8 cellular contexts compared by ENCODE assay signal in genomic region chr6:108565091-108565766, GRCh38. TPM values are rescaled to one million over a fixed set of nuclear protein-coding genes. Genes with fewer than 3 reads are reported as not detected.
DNase-seq lines count a peak whose midpoint lies in the region; ATAC-seq and TF ChIP-seq lines count a peak whose summit lies in the region.

No MANE protein-coding gene starts in this region.

- H3K36me3 Mint-ChIP-seq in T-cell = peaks cover 33% of the 10 kb centered on the region

- no peaks in the 10 kb centered on the region for H3K27me3 Mint-ChIP-seq in T-cell

- CTCF ChIA-PET in T-cell (lab: Charles Lee) = interaction anchor here (0.6 to 1.5 kb wide), 5 partner anchors 10 to 509 kb away, joined by 3 to 8 read pairs (median 3); no protein-coding TSS in a partner anchor

- peaks cover 33 to 62% of the 10 kb centered on the region in 2 donors for H3K4me1 ChIP-seq in thoracic aorta (ENCODE audit: control insufficient read depth in 1 of 2, low read depth in 2 of 2)

- DNase-seq in CD1c-positive myeloid dendritic cell (ENCODE audit: extremely low spot score) = peak; percentile 89
- peak in 5 of 34 experiments; percentile 4 to 28 (median 19) for DNase-seq in T-cell
- DNase-seq in fibroblast of the aortic adventitia (ENCODE audit: low read depth) = no peak
- no peak for DNase-seq in thoracic aorta (ENCODE audit: low spot score)
- no peak for DNase-seq in NCI-H510A treated with DMSO at 0.1 percent for 48 hours (lab: John Stamatoyannopoulos, UW)
- no peak for DNase-seq in NCI-H748 (lab: John Stamatoyannopoulos, UW; ENCODE audit: unreplicated experiment)

- H3K27ac Mint-ChIP-seq in T-cell = peak overlapping the region; percentile 78

- H3K27ac ChIP-seq in thoracic aorta = peak overlapping the region; percentile 58 to 100

- TF ChIP-seq CTCF in fibroblast of the aortic adventitia (IDR thresholded peaks at IDR 0.05; ENCODE audit: insufficient read depth, low read length) (no peak), thoracic aorta (IDR thresholded peaks at IDR 0.05) (no peak)

- no peaks in the 10 kb centered on the region for H3K27me3 ChIP-seq in thoracic aorta (replicated peaks; ENCODE audit: insufficient read depth)

- peak; percentile 81 for ATAC-seq in GM19328 (IDR thresholded peaks at IDR 0.05; ENCODE audit: unreplicated experiment)
- peak; percentile 58 for ATAC-seq in HG03280 (IDR thresholded peaks at IDR 0.05; ENCODE audit: unreplicated experiment)
- peak; percentile 67 to 84 (median 71) for ATAC-seq in T-cell (replicated peaks in 1 of 4)
- no peak for ATAC-seq in thoracic aorta (ENCODE audit: insufficient number of reproducible peaks, low FRiP score, low read depth)

- H3K4me1 Mint-ChIP-seq in T-cell = peaks cover 66 to 73% (median 72%) of the 10 kb centered on the region in 3 donors

- no peaks in the 10 kb centered on the region for H3K9me3 Mint-ChIP-seq in T-cell

- peaks cover 18% of the 10 kb centered on the region for H3K36me3 ChIP-seq in thoracic aorta

- POLR2A ChIA-PET in T-cell (lab: Charles Lee) = interaction anchor here in 1 of 2 donors (1.0 kb wide), 1 partner anchor 8 kb away, joined by 4 read pairs; no protein-coding TSS in a partner anchor

- peak overlapping the region; percentile 29 for H3K4me3 ChIP-seq in fibroblast of the aortic adventitia (ENCODE audit: low read depth, low read length)
- H3K4me3 ChIP-seq in thoracic aorta = peak overlapping the region; percentile 98

- H3K4me3 Mint-ChIP-seq in T-cell = peak overlapping the region; percentile 37 to 44 (median 42)

- no peaks in the 10 kb centered on the region for H3K9me3 ChIP-seq in thoracic aorta

RNA-seq across cellular contexts. Expression of gene FOXO3, which starts 4.5 kb away (rescaled TPM):
- total RNA-seq in T-cell (10 to 100 TPM; 21.5 to 26.2 (median 22.2) TPM), fibroblast of the aortic adventitia (ENCODE audit: low replicate concordance) (49.3 and 54.5 TPM in 2 replicates), thoracic aorta (100 to 1,000 TPM; 106 to 149 TPM)
